ENCODE assay signal across 8 cellular contexts in the genomic region with DNA sequence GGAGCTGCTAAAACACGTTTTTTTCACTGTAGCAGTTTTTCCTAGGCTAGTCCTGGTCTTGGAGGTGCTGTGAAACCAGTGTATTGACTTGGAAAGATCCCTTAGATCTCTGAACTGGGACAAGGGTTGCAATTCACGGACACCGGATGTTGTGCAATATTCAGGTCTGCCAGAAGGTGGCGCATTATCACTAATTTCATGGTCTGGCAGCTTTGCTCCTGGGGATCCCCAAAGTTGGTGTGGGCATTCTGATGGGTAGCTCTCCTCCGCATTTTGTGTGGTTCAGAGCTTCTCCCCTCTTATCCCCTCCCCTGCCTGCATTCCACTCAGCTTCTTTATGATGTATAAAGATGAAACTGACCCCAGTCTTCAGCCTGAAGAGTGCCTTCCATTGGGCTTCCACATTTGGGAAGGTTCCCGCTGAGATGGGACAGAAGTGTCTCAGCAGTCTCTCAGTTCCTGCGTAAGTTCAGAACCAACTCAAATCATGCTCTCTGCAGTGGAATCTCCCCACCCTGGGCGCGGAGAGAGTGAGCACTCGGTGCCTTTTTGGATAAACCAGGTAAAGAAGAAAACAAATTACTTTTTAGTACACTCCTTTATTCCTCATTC.
DNase-seq lines count a peak whose midpoint lies in the region; ATAC-seq and TF ChIP-seq lines count a peak whose summit lies in the region.

No MANE protein-coding gene starts in this region.

- no peak overlapping the region for H3K4me3 ChIP-seq in lower lobe of right lung
- no peak overlapping the region for H3K4me3 ChIP-seq in upper lobe of right lung

- ATAC-seq in HG03520 (IDR thresholded peaks at IDR 0.05; ENCODE audit: unreplicated experiment) (peak; percentile 92), lower lobe of right lung (peak; percentile 42 to 50), upper lobe of right lung (peak; percentile 67)

- H3K9me3 ChIP-seq in lower lobe of right lung (no peaks in the 10 kb centered on the region), upper lobe of right lung (no peaks in the 10 kb centered on the region)

- H3K27ac ChIP-seq in lower lobe of right lung (no peak overlapping the region), upper lobe of right lung (no peak overlapping the region)

- H3K27me3 ChIP-seq in lower lobe of right lung (ENCODE audit: low read depth) (no peaks in the 10 kb centered on the region), upper lobe of right lung (no peaks in the 10 kb centered on the region)

- H3K4me1 ChIP-seq in lower lobe of right lung (no peaks in the 10 kb centered on the region), upper lobe of right lung (no peaks in the 10 kb centered on the region)

- TF ChIP-seq CTCF in lower lobe of right lung (IDR thresholded peaks at IDR 0.05) (peak; percentile 64), upper lobe of right lung (IDR thresholded peaks at IDR 0.05) (peak; percentile 64)

- H3K36me3 ChIP-seq in lower lobe of right lung, result no peaks in the 10 kb centered on the region
- no peaks in the 10 kb centered on the region for H3K36me3 ChIP-seq in upper lobe of right lung

- intact Hi-C loops in lower lobe of right lung (cut with DNase I) (no loop called here), upper lobe of right lung (cut with DNase I) (no loop called here)

- DNase-seq in DMS153 treated with DMSO at 0.1 percent for 48 hours (lab: John Stamatoyannopoulos, UW; ENCODE audit: unreplicated experiment) (peak; percentile 61), GM19240 (ENCODE audit: insufficient read length, low spot score) (peak; percentile 24), NOMO-1 treated with dmso at 0.1 percent for 144 hours (lab: John Stamatoyannopoulos, UW; ENCODE audit: unreplicated experiment) (peak; percentile 1), T47D (ENCODE audit: low read depth in 1 of 2, low spot score in 1 of 2) (peak; percentile 31 to 57), lower lobe of right lung (no peak), upper lobe of right lung (no peak), H4 (ENCODE audit: low spot score) (no peak)

- in situ Hi-C loops in T47D (cut with HindIII; ENCODE audit: low pct_unique_long_range_greater_than_20kb, low sequenced_read_pairs), result no loop called here

Comparison
In these comparisons a context has a peak if more than half of its experiments do, and no peak if none do; other contexts are left out.
1. DNase-seq: peak in DMS153 treated with DMSO at 0.1 percent for 48 hours (single experiment), GM19240 (single experiment), NOMO-1 treated with dmso at 0.1 percent for 144 hours (single experiment) and T47D (2 of 2); none in lower lobe of right lung (single experiment), upper lobe of right lung (single experiment) and H4 (single experiment).
2. Peak in every context shown above with its lines, with median percentiles within 50 percentile points of each other: ATAC-seq.